Comparison of ENCODE assay signal across 16 cellular contexts in the genomic region with DNA sequence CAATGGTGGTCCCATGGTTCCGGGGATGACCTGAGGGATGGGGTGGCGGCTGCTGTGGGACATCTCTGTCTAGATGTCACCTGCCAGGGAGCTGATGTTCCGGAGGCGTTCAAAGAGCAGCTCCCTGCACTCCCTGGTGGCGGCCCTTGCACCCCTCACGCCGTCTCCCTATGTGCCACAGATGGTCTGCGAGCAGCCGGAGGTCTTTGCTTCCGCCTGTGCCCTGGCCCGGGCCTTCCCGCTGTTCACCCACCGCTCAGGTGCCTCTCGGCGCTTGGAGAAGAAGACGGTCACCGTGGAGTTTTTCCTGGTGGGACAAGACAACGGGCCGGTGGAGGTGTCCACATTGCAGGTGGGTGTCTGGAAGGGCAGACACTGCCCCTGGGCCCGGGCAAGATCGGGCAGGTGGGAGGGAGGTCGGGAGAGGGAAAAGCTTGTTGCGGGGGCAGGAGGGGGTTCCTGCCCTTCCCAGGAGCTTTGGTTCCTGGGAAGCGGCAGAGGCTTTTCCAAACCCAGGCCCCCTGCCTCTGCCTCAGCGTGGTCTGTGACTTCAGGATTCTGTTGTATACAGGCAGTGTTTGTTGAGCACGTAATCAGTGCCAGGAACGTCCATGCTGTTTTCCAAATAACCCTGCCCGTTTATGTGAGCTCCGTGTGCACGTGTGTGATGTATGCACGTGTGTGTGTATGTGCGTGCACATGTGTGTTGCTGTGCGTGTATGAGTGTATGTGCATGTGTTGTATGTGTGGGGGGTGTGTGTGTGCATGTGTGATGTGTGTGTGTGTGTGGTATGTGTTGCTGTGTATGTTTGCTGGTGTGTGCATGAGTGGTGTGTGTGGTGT. TPM values are rescaled to one million over a fixed set of nuclear protein-coding genes. Genes with fewer than 3 reads are reported as not detected.
DNase-seq lines count a peak whose midpoint lies in the region; ATAC-seq lines count a peak whose summit lies in the region.
"Had no signal": no experiment of that assay in that cellular context is flagged by ENCODE, and none has a peak within 500 bp of the region (broad histone marks: within the 10 kb centered on the region; RNA-seq: fewer than 3 reads in every experiment).

No MANE protein-coding gene starts in this region.

- no peaks in the 10 kb centered on the region for H3K27me3 ChIP-seq in H7 (ENCODE audit: control insufficient read depth, insufficient read depth, low read length)
- H3K27me3 ChIP-seq: colonic mucosa had no signal

- peaks cover 13% of the 10 kb centered on the region for H3K4me1 Mint-ChIP-seq in activated CD4-positive, alpha-beta T cell treated with anti-CD3 and anti-CD28 coated beads for 36 hours
- H3K4me1 Mint-ChIP-seq in activated T-helper 2 cell treated with anti-CD3 and anti-CD28 coated beads, Interferon-gamma antibody, Interleukin-2, Interleukin-4, amounts not matched to agents 10 μg/mL and 5 μg/mL and 100 μg/mL, durations not matched to agents 14 hours and 24 hours and 36 hours (ENCODE audit: low read depth) = peaks cover 15% of the 10 kb centered on the region
- peaks cover 3 to 15% (median 12%) of the 10 kb centered on the region in 4 donors for H3K4me1 Mint-ChIP-seq in naive thymus-derived CD8-positive, alpha-beta T cell

- H3K9me3 Mint-ChIP-seq in activated CD4-positive, alpha-beta T cell treated with anti-CD3 and anti-CD28 coated beads for 36 hours (ENCODE audit: low read depth) = no peaks in the 10 kb centered on the region
- H3K9me3 Mint-ChIP-seq in activated T-helper 2 cell treated with anti-CD3 and anti-CD28 coated beads, Interferon-gamma antibody, Interleukin-2, Interleukin-4, amounts not matched to agents 10 μg/mL and 5 μg/mL and 100 μg/mL, durations not matched to agents 14 hours and 24 hours and 36 hours = no peaks in the 10 kb centered on the region
- no peaks in the 10 kb centered on the region for H3K9me3 Mint-ChIP-seq in naive thymus-derived CD8-positive, alpha-beta T cell

- peaks cover 8% of the 10 kb centered on the region for H3K36me3 Mint-ChIP-seq in activated CD4-positive, alpha-beta T cell treated with anti-CD3 and anti-CD28 coated beads for 36 hours (ENCODE audit: low read depth)
- H3K36me3 Mint-ChIP-seq in activated T-helper 2 cell treated with anti-CD3 and anti-CD28 coated beads, Interferon-gamma antibody, Interleukin-2, Interleukin-4, amounts not matched to agents 10 μg/mL and 5 μg/mL and 100 μg/mL, durations not matched to agents 14 hours and 24 hours and 36 hours (ENCODE audit: low read depth) = peaks cover 13% of the 10 kb centered on the region
- H3K36me3 Mint-ChIP-seq in naive thymus-derived CD8-positive, alpha-beta T cell = peaks cover 0 to 13% (median 4%) of the 10 kb centered on the region in 3 donors

- H3K27ac Mint-ChIP-seq in activated CD4-positive, alpha-beta T cell treated with anti-CD3 and anti-CD28 coated beads for 36 hours = no peak overlapping the region
- no peak overlapping the region for H3K27ac Mint-ChIP-seq in activated T-helper 2 cell treated with anti-CD3 and anti-CD28 coated beads, Interferon-gamma antibody, Interleukin-2, Interleukin-4, amounts not matched to agents 10 μg/mL and 5 μg/mL and 100 μg/mL, durations not matched to agents 14 hours and 24 hours and 36 hours
- H3K27ac Mint-ChIP-seq in naive thymus-derived CD8-positive, alpha-beta T cell = peak overlapping the region in 6 of 10 donors; percentile 27 to 88 (median 54)

- intact Hi-C loops in activated CD4-positive, alpha-beta T cell treated with anti-CD3 and anti-CD28 coated beads for 36 hours (cut with DNase I, micrococcal nuclease) = loop anchor here in 1 of 2 experiments (5.0 kb wide), 1 partner anchor 42 kb away; a partner anchor contains a TSS
- intact Hi-C loops in activated T-helper 2 cell treated with anti-CD3 and anti-CD28 coated beads, Interferon-gamma antibody, Interleukin-2, Interleukin-4, amounts not matched to agents 10 μg/mL and 5 μg/mL and 100 μg/mL, durations not matched to agents 14 hours and 24 hours and 36 hours (cut with micrococcal nuclease) = no loop called here

- peak; percentile 8 for DNase-seq in activated CD4-positive, alpha-beta T cell treated with anti-CD3 and anti-CD28 coated beads for 36 hours
- DNase-seq in activated CD4-positive, alpha-beta T cell treated with anti-CD3 and anti-CD28 coated beads, Interleukin-2, amount 50 U/mL, for 48 hours = no peak
- peak; percentile 59 for DNase-seq in H7
- no peak for DNase-seq in activated T-helper 2 cell treated with anti-CD3 and anti-CD28 coated beads, Interferon-gamma antibody, Interleukin-2, Interleukin-4, amounts not matched to agents 10 μg/mL and 5 μg/mL and 100 μg/mL, durations not matched to agents 14 hours and 24 hours and 36 hours (ENCODE audit: low spot score)
- DNase-seq in naive thymus-derived CD8-positive, alpha-beta T cell = peak in 1 of 10 donors; percentile 19
- no peak for DNase-seq in nucleus accumbens (lab: John Stamatoyannopoulos, UW)
- DNase-seq in AML-193 (lab: John Stamatoyannopoulos, UW) = no peak
- DNase-seq: 8988T; activated CD8-positive, alpha-beta memory T cell treated with anti-CD3 and anti-CD28 coated beads, Interleukin-2, amount 50 U/mL, for 4 hours; colonic mucosa; hypothalamus; lower lobe of right lung; NCI-H1930; NCI-H69; SIG-M5 had no signal

- no peak for ATAC-seq in activated CD4-positive, alpha-beta T cell treated with anti-CD3 and anti-CD28 coated beads for 36 hours
- no peak for ATAC-seq in naive thymus-derived CD8-positive, alpha-beta T cell
- no peak for ATAC-seq in HG03159 (IDR thresholded peaks at IDR 0.05; ENCODE audit: unreplicated experiment)
- ATAC-seq: lower lobe of right lung had no signal

- POLR2A ChIA-PET in activated CD4-positive, alpha-beta T cell treated with anti-CD3 and anti-CD28 coated beads for 36 hours (lab: Charles Lee) = no interaction called here
- POLR2A ChIA-PET in naive thymus-derived CD8-positive, alpha-beta T cell (lab: Charles Lee) = interaction anchor here (0.8 to 6.5 kb wide), 2 partner anchors 18 to 44 kb away, joined by 4 to 67 read pairs; a partner anchor contains a TSS

- peaks cover 6% of the 10 kb centered on the region for H3K36me3 ChIP-seq in H7 (replicated peaks; ENCODE audit: control insufficient read depth, insufficient read depth, low read length)
- H3K36me3 ChIP-seq: colonic mucosa had no signal

- peak overlapping the region; percentile 63 for H3K4me3 Mint-ChIP-seq in activated CD4-positive, alpha-beta T cell treated with anti-CD3 and anti-CD28 coated beads for 36 hours
- peak overlapping the region; percentile 78 for H3K4me3 Mint-ChIP-seq in activated T-helper 2 cell treated with anti-CD3 and anti-CD28 coated beads, Interferon-gamma antibody, Interleukin-2, Interleukin-4, amounts not matched to agents 10 μg/mL and 5 μg/mL and 100 μg/mL, durations not matched to agents 14 hours and 24 hours and 36 hours (ENCODE audit: low read depth)
- H3K4me3 Mint-ChIP-seq in naive thymus-derived CD8-positive, alpha-beta T cell = peak overlapping the region in 9 of 10 donors; percentile 36 to 84 (median 78)

- CTCF ChIA-PET in activated CD4-positive, alpha-beta T cell treated with anti-CD3 and anti-CD28 coated beads for 36 hours (lab: Charles Lee) = interaction anchor here (0.5 to 0.6 kb wide), 2 partner anchors 154 to 256 kb away, joined by 3 to 4 read pairs; no protein-coding TSS in a partner anchor

- no peaks in the 10 kb centered on the region for H3K27me3 Mint-ChIP-seq in activated CD4-positive, alpha-beta T cell treated with anti-CD3 and anti-CD28 coated beads for 36 hours
- H3K27me3 Mint-ChIP-seq in activated T-helper 2 cell treated with anti-CD3 and anti-CD28 coated beads, Interferon-gamma antibody, Interleukin-2, Interleukin-4, amounts not matched to agents 10 μg/mL and 5 μg/mL and 100 μg/mL, durations not matched to agents 14 hours and 24 hours and 36 hours (ENCODE audit: low read depth) = no peaks in the 10 kb centered on the region
- H3K27me3 Mint-ChIP-seq in naive thymus-derived CD8-positive, alpha-beta T cell = no peaks in the 10 kb centered on the region

- no peak overlapping the region for H3K4me3 ChIP-seq in H7 (ENCODE audit: insufficient read depth, low read depth, low read length)

RNA-seq across cellular contexts. Expression of a gene that starts 1.9 kb away (rescaled TPM):
- 10 to 100 TPM; 13.6 to 15.2 TPM for total RNA-seq in activated CD4-positive, alpha-beta T cell treated with anti-CD3 and anti-CD28 coated beads for 36 hours
- total RNA-seq in H7 (2014; rRNA removed; shearing (Covaris generic)) = 30.9 and 33.8 TPM in 2 replicates
- 27.5 and 29.4 TPM in 2 replicates for total RNA-seq in activated T-helper 2 cell treated with anti-CD3 and anti-CD28 coated beads, Interferon-gamma antibody, Interleukin-2, Interleukin-4, amounts not matched to agents 10 μg/mL and 5 μg/mL and 100 μg/mL, durations not matched to agents 14 hours and 24 hours and 36 hours
- 10 to 100 TPM; 43.1 to 44.8 TPM for total RNA-seq in naive thymus-derived CD8-positive, alpha-beta T cell
- polyA plus RNA-seq in naive thymus-derived CD8-positive, alpha-beta T cell = 1 to 10 TPM; 5.3 to 6.3 (median 5.5) TPM

RNA-seq across cellular contexts. Expression of a gene that starts 43.4 kb away (rescaled TPM):
- total RNA-seq in activated CD4-positive, alpha-beta T cell treated with anti-CD3 and anti-CD28 coated beads for 36 hours = 100 to 1,000 TPM; 101 to 110 TPM
- total RNA-seq in H7 (2014; rRNA removed; shearing (Covaris generic)) = 18.4 and 30.7 TPM in 2 replicates
- total RNA-seq in activated T-helper 2 cell treated with anti-CD3 and anti-CD28 coated beads, Interferon-gamma antibody, Interleukin-2, Interleukin-4, amounts not matched to agents 10 μg/mL and 5 μg/mL and 100 μg/mL, durations not matched to agents 14 hours and 24 hours and 36 hours = 101 and 103 TPM in 2 replicates
- 100 to 1,000 TPM; 183 to 205 TPM for total RNA-seq in naive thymus-derived CD8-positive, alpha-beta T cell
- 10 to 100 TPM; 23.2 to 35.9 (median 30.4) TPM for polyA plus RNA-seq in naive thymus-derived CD8-positive, alpha-beta T cell

Comparison
In these comparisons a context has a peak if more than half of its experiments do, and no peak if none do; other contexts are left out.
1. DNase-seq: peak in activated CD4-positive, alpha-beta T cell treated with anti-CD3 and anti-CD28 coated beads for 36 hours (single experiment) and H7 (single experiment); none in activated CD4-positive, alpha-beta T cell treated with anti-CD3 and anti-CD28 coated beads, Interleukin-2, amount 50 U/mL, for 48 hours (0 of 2), activated T-helper 2 cell treated with anti-CD3 and anti-CD28 coated beads, Interferon-gamma antibody, Interleukin-2, Interleukin-4, amounts not matched to agents 10 μg/mL and 5 μg/mL and 100 μg/mL, durations not matched to agents 14 hours and 24 hours and 36 hours (single experiment), nucleus accumbens (0 of 56) and AML-193 (0 of 2).
2. H3K27ac Mint-ChIP-seq: peak in naive thymus-derived CD8-positive, alpha-beta T cell (6 of 10); none in activated CD4-positive, alpha-beta T cell treated with anti-CD3 and anti-CD28 coated beads for 36 hours (single experiment) and activated T-helper 2 cell treated with anti-CD3 and anti-CD28 coated beads, Interferon-gamma antibody, Interleukin-2, Interleukin-4, amounts not matched to agents 10 μg/mL and 5 μg/mL and 100 μg/mL, durations not matched to agents 14 hours and 24 hours and 36 hours (single experiment).
3. Peak in every context shown above with its lines, with median percentiles within 50 percentile points of each other: H3K4me3 Mint-ChIP-seq.